ENCODE assay signal across 8 cellular contexts in genomic region chr19:1239796-1240737, GRCh38. TPM values are rescaled to one million over a fixed set of nuclear protein-coding genes. Genes with fewer than 3 reads are reported as not detected.
A peak's percentile ranks its signal among the peaks of the same experiment; 100 is the strongest.
DNase-seq lines count a peak whose midpoint lies in the region; ATAC-seq and TF ChIP-seq lines count a peak whose summit lies in the region.

No MANE protein-coding gene starts in this region.

- H3K9ac ChIP-seq in BLaER1 treated with 17β-estradiol and CSF1 and Interleukin-3, amounts not matched to agents 10 nM and 100 nM: peak overlapping the region in 9 of 11 experiments; percentile 31 to 95 (median 56); a peak in 14 of 22 replicates

- H3K27me3 Mint-ChIP-seq in T-helper 2 cell treated with Interferon-gamma antibody and Interleukin-4, amounts not matched to agents 5 μg/mL and 100 μg/mL, for 36 hours (ENCODE audit: low read depth): peaks cover 20% of the 10 kb centered on the region

- peaks cover 18% of the 10 kb centered on the region for H3K4me1 Mint-ChIP-seq in T-helper 2 cell treated with Interferon-gamma antibody and Interleukin-4, amounts not matched to agents 5 μg/mL and 100 μg/mL, for 36 hours (ENCODE audit: low read depth)

- peaks cover 14 to 65% (median 41%) of the 10 kb centered on the region in 11 experiments; a peak in 21 of 22 replicates for H4K20me1 ChIP-seq in BLaER1 treated with 17β-estradiol and CSF1 and Interleukin-3, amounts not matched to agents 10 nM and 100 nM

- H3K4me3 Mint-ChIP-seq in T-helper 2 cell treated with Interferon-gamma antibody and Interleukin-4, amounts not matched to agents 5 μg/mL and 100 μg/mL, for 36 hours: peak overlapping the region; percentile 84

- WGBS in right cardiac atrium: 9% methylated on average over 84 of the region's 84 CpGs
- 10% methylated on average over 84 of the region's 84 CpGs for WGBS in urinary bladder

- peak overlapping the region; percentile 92 to 100 (median 99) for H3K4me2 ChIP-seq in BLaER1 treated with 17β-estradiol and CSF1 and Interleukin-3, amounts not matched to agents 10 nM and 100 nM

- peak; percentile 54 to 55 for ATAC-seq in right cardiac atrium

- peaks cover 0 to 13% (median 6%) of the 10 kb centered on the region in 11 experiments; a peak in 8 of 22 replicates for H3K36me3 ChIP-seq in BLaER1 treated with 17β-estradiol and CSF1 and Interleukin-3, amounts not matched to agents 10 nM and 100 nM
- no peaks in the 10 kb centered on the region for H3K36me3 ChIP-seq in urinary bladder (ENCODE audit: insufficient read depth)

- DNase-seq in GM20000 (ENCODE audit: low spot score) (peak; percentile 99), NCI-H1417 (lab: John Stamatoyannopoulos, UW) (peak; percentile 94 to 97 (median 95)), right cardiac atrium (peak; percentile 92 to 97 (median 97)), putamen (ENCODE audit: low spot score) (peak; percentile 93)
- peak; percentile 96 for DNase-seq in T-helper 2 cell treated with Interferon-gamma antibody and Interleukin-4, amounts not matched to agents 5 μg/mL and 100 μg/mL, for 36 hours (ENCODE audit: low spot score)

- H3K36me3 Mint-ChIP-seq in T-helper 2 cell treated with Interferon-gamma antibody and Interleukin-4, amounts not matched to agents 5 μg/mL and 100 μg/mL, for 36 hours (ENCODE audit: low read depth): peaks cover 2% of the 10 kb centered on the region

- peaks cover 47 to 72% (median 69%) of the 10 kb centered on the region in 10 experiments for H3K4me1 ChIP-seq in BLaER1 treated with 17β-estradiol and CSF1 and Interleukin-3, amounts not matched to agents 10 nM and 100 nM
- H3K4me1 ChIP-seq in right cardiac atrium (ENCODE audit: control insufficient read depth, insufficient read depth, low read length) (peaks cover 4% of the 10 kb centered on the region), urinary bladder (ENCODE audit: insufficient read depth) (no peaks in the 10 kb centered on the region)

- TF ChIP-seq CTCF in GM20000 (IDR thresholded peaks at IDR 0.05; ENCODE audit: extremely low read depth, missing control alignments): peak; percentile 90

- H3K9me3 Mint-ChIP-seq in T-helper 2 cell treated with Interferon-gamma antibody and Interleukin-4, amounts not matched to agents 5 μg/mL and 100 μg/mL, for 36 hours: no peaks in the 10 kb centered on the region

- no peaks in the 10 kb centered on the region for H3K9me3 ChIP-seq in BLaER1 treated with 17β-estradiol and CSF1 and Interleukin-3, amounts not matched to agents 10 nM and 100 nM (replicated peaks in 1 of 11)
- no peaks in the 10 kb centered on the region for H3K9me3 ChIP-seq in right cardiac atrium (ENCODE audit: control insufficient read depth, low read length)

- intact Hi-C loops in right cardiac atrium (cut with DNase I): no loop called here

- H3K27ac ChIP-seq in BLaER1 treated with 17β-estradiol and CSF1 and Interleukin-3, amounts not matched to agents 10 nM and 100 nM: peak overlapping the region in 2 of 11 experiments; percentile 20 to 25; a peak in 1 of 22 replicates
- H3K27ac ChIP-seq in angular gyrus (ENCODE audit: low read depth, low read length) (peak overlapping the region; percentile 97), right cardiac atrium (ENCODE audit: low read length) (peak overlapping the region; percentile 52), urinary bladder (ENCODE audit: low read depth) (peak overlapping the region; percentile 76)

- peaks cover 24 to 51% (median 50%) of the 10 kb centered on the region in 11 experiments for H3K27me3 ChIP-seq in BLaER1 treated with 17β-estradiol and CSF1 and Interleukin-3, amounts not matched to agents 10 nM and 100 nM
- H3K27me3 ChIP-seq in right cardiac atrium (ENCODE audit: control insufficient read depth, insufficient read depth): no peaks in the 10 kb centered on the region

- peak overlapping the region in 8 of 10 experiments; percentile 36 to 96 (median 80); a peak in 11 of 20 replicates for H3K4me3 ChIP-seq in BLaER1 treated with 17β-estradiol and CSF1 and Interleukin-3, amounts not matched to agents 10 nM and 100 nM
- no peak overlapping the region for H3K4me3 ChIP-seq in right cardiac atrium (ENCODE audit: low read length)
- H3K4me3 ChIP-seq in urinary bladder (ENCODE audit: low read depth, low read length): peak overlapping the region; percentile 8

- H3K27ac Mint-ChIP-seq in T-helper 2 cell treated with Interferon-gamma antibody and Interleukin-4, amounts not matched to agents 5 μg/mL and 100 μg/mL, for 36 hours: peak overlapping the region; percentile 45

RNA-seq across cellular contexts. Expression of gene ATP5F1D, which starts 1.5 kb away (rescaled TPM):
- 100 to 1,000 TPM; 490 to 706 (median 622) TPM for total RNA-seq in right cardiac atrium
- polyA plus RNA-seq in right cardiac atrium: 660 TPM
- total RNA-seq in urinary bladder: 9.5 TPM
- polyA plus RNA-seq in urinary bladder: 236 TPM

RNA-seq across cellular contexts. Expression of gene CBARP, which starts 2.3 kb away (rescaled TPM):
- total RNA-seq in right cardiac atrium: 1 to 10 TPM in 3 of 4 donors, under 1 TPM in 1; 0.89 to 2.2 (median 1.5) TPM
- 0.97 TPM for polyA plus RNA-seq in right cardiac atrium
- total RNA-seq in urinary bladder: 0.53 TPM
- polyA plus RNA-seq in urinary bladder: 0.43 TPM

RNA-seq across cellular contexts. Expression of gene MIDN, which starts 8.3 kb away (rescaled TPM):
- total RNA-seq in right cardiac atrium: 100 to 1,000 TPM in 1 of 4 donors, 10 to 100 TPM in 3; 50.2 to 123 (median 62.4) TPM
- polyA plus RNA-seq in right cardiac atrium: 45.6 TPM
- total RNA-seq in urinary bladder: 12.2 TPM
- 64.3 TPM for polyA plus RNA-seq in urinary bladder

RNA-seq across cellular contexts. Expression of gene CIRBP, which starts 29.1 kb away (rescaled TPM):
- total RNA-seq in right cardiac atrium: 100 to 1,000 TPM; 288 to 417 (median 333) TPM
- 370 TPM for polyA plus RNA-seq in right cardiac atrium
- 267 TPM for total RNA-seq in urinary bladder
- 536 TPM for polyA plus RNA-seq in urinary bladder

RNA-seq across cellular contexts. Expression of gene STK11, which starts 34.5 kb away (rescaled TPM):
- total RNA-seq in right cardiac atrium: 10 to 100 TPM; 56.9 to 62.0 (median 57.7) TPM
- 64.5 TPM for polyA plus RNA-seq in right cardiac atrium
- 31.7 TPM for total RNA-seq in urinary bladder
- polyA plus RNA-seq in urinary bladder: 56.5 TPM

Comparison
In these comparisons a context has a peak if more than half of its experiments do, and no peak if none do; other contexts are left out.
1. RNA of gene ATP5F1D, which starts 1.5 kb away (total RNA-seq): 490 to 706 TPM in right cardiac atrium; 9.5 TPM in urinary bladder (single experiment); every median in the first group is over 10 times any median in the second.
2. Peak in every context shown above with its lines, with median percentiles within 50 percentile points of each other: DNase-seq.